ENCODE assay signal across 1 cellular context in genomic region chr16:81005644-81006471, GRCh38.
A peak's percentile ranks its signal among the peaks of the same experiment; 100 is the strongest.
TF ChIP-seq lines count a peak whose summit lies in the region.

No MANE protein-coding gene starts in this region.

TF ChIP-seq in K562, 482 proteins besides CTCF, POLR2A, EP300 and RAD21 (continued from another document):
- TF ChIP-seq HMGXB4 (CRISPR knock-in tag; IDR thresholded peaks at IDR 0.05) (no peak), MYBL2 (IDR thresholded peaks at IDR 0.05; ENCODE audit: low read depth) (no peak), MYBL2 (CRISPR knock-in tag; IDR thresholded peaks at IDR 0.05; ENCODE audit: borderline replicate concordance) (no peak), FOXA3 (CRISPR knock-in tag; conservative IDR thresholded peaks at IDR 0.05 in 1 of 2, IDR thresholded peaks at IDR 0.05 in 1 of 2) (peak in 1 of 2 experiments; percentile 51; a peak in 1 of 4 replicates), SREBF2 (CRISPR knock-in tag; IDR thresholded peaks at IDR 0.05) (no peak), SRF (CRISPR knock-in tag; IDR thresholded peaks at IDR 0.05) (0 out of 4 replicates have a peak, but pooled peaks of 1 of the 2 experiments have one; percentile 17), PHF21A (IDR thresholded peaks at IDR 0.05; ENCODE audit: borderline replicate concordance, low read depth) (no peak), FOXP1 (CRISPR knock-in tag; IDR thresholded peaks at IDR 0.05) (0 out of 2 replicates have a peak, but pooled peaks have one; percentile 46), PKNOX1 (IDR thresholded peaks at IDR 0.05) (peak; percentile 93), ZBTB43 (CRISPR knock-in tag; IDR thresholded peaks at IDR 0.05) (no peak), CEBPG (CRISPR knock-in tag; IDR thresholded peaks at IDR 0.05) (no peak), CEBPG (tag; conservative IDR thresholded peaks at IDR 0.05 in 1 of 2, IDR thresholded peaks at IDR 0.05 in 1 of 2) (no peak), ZBTB2 (IDR thresholded peaks at IDR 0.05) (no peak), TEAD4 (IDR thresholded peaks at IDR 0.05; ENCODE audit: low read length) (no peak), TEAD4 (CRISPR knock-in tag; IDR thresholded peaks at IDR 0.05; ENCODE audit: borderline replicate concordance) (peak; percentile 47; the same call in 1 of the 2 replicates), ZNF41 (CRISPR knock-in tag; conservative IDR thresholded peaks at IDR 0.05) (no peak), ZNF75A (CRISPR knock-in tag; IDR thresholded peaks at IDR 0.05) (no peak), RERE (CRISPR knock-in tag; IDR thresholded peaks at IDR 0.05; ENCODE audit: borderline replicate concordance) (0 out of 2 replicates have a peak, but pooled peaks have one; percentile 3), ESRRB (CRISPR knock-in tag; IDR thresholded peaks at IDR 0.05; ENCODE audit: borderline replicate concordance) (no peak), ARID3A (IDR thresholded peaks at IDR 0.05; ENCODE audit: borderline replicate concordance, low read depth, low read length) (no peak), ZNF551 (CRISPR knock-in tag; IDR thresholded peaks at IDR 0.05) (no peak), KLF6 (CRISPR knock-in tag; IDR thresholded peaks at IDR 0.05; ENCODE audit: borderline replicate concordance) (no peak), CEBPB (tag; IDR thresholded peaks at IDR 0.05) (no peak), E2F6 (IDR thresholded peaks at IDR 0.05; ENCODE audit: borderline replicate concordance in 1 of 2, extremely low read depth in 1 of 2, insufficient read depth in 1 of 2, insufficient read length in 1 of 2, low read depth in 1 of 2, low read length in 1 of 2, poor library complexity in 1 of 2, severe bottlenecking in 1 of 2) (peak in 1 of 2 experiments; percentile 1), MLLT1 (IDR thresholded peaks at IDR 0.05) (0 out of 4 replicates have a peak, but pooled peaks of 1 of the 2 experiments have one; percentile 18), MEF2A (IDR thresholded peaks at IDR 0.05; ENCODE audit: control insufficient read depth, low read depth, low read length) (no peak), ZNF589 (CRISPR knock-in tag; IDR thresholded peaks at IDR 0.05; ENCODE audit: low read depth) (no peak), SMARCA4 (IDR thresholded peaks at IDR 0.05) (no peak), CTBP1 (IDR thresholded peaks at IDR 0.05; ENCODE audit: borderline replicate concordance) (no peak), FOSL1 (tag; conservative IDR thresholded peaks at IDR 0.05) (no peak), TEAD1 (CRISPR knock-in tag; IDR thresholded peaks at IDR 0.05) (0 out of 4 replicates have a peak, but pooled peaks of 1 of the 2 experiments have one; percentile 48), HOXB6 (CRISPR knock-in tag; IDR thresholded peaks at IDR 0.05; ENCODE audit: borderline replicate concordance) (no peak), KAT2B (IDR thresholded peaks at IDR 0.05; ENCODE audit: low read depth, low read length) (no peak), HCFC1 (IDR thresholded peaks at IDR 0.05; ENCODE audit: low read depth, low read length) (no peak), NR1H2 (CRISPR knock-in tag; IDR thresholded peaks at IDR 0.05) (0 out of 2 replicates have a peak, but pooled peaks have one; percentile 43), ZNF280A (IDR thresholded peaks at IDR 0.05; ENCODE audit: low read depth, partially characterized antibody) (no peak), RBM15 (IDR thresholded peaks at IDR 0.05; ENCODE audit: insufficient read depth, low read length) (no peak), E2F3 (CRISPR knock-in tag; IDR thresholded peaks at IDR 0.05) (0 out of 2 replicates have a peak, but pooled peaks have one; percentile 34), ZNF584 (CRISPR knock-in tag; IDR thresholded peaks at IDR 0.05; ENCODE audit: low read depth) (no peak)
TF ChIP-seq in K562: peak in this region for 22.
